Comparison of ENCODE assay signal across 20 cellular contexts in the genomic region with DNA sequence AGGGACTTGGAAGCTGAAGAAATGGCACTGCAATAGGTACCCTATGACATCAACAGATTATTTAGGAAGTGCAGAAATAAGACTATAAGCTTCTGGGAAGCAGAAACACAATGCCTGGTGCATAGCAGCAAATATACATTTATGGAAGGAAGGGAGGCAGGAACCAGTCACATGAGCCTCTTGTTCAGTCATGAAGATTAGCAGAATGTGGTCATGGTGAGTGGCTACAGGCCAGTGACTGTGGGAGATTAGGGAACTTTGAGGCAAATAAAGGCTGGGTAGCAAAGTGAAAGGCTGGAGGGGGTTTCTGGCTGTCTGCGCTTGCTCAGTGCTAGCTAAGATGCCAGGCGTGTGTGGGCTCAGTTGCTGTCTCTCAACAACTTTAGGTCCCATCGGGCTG.
DNase-seq lines count a peak whose midpoint lies in the region; ATAC-seq and TF ChIP-seq lines count a peak whose summit lies in the region.
"Had no signal": no experiment of that assay in that cellular context is flagged by ENCODE, and none has a peak within 500 bp of the region (broad histone marks: within the 10 kb centered on the region; RNA-seq: fewer than 3 reads in every experiment).

No MANE protein-coding gene starts in this region.

- no peak for TF ChIP-seq CTCF in fibroblast of the aortic adventitia (IDR thresholded peaks at IDR 0.05; ENCODE audit: insufficient read depth, low read length)

- DNase-seq in MV-4-11 (lab: John Stamatoyannopoulos, UW): peak; percentile 43
- peak; percentile 73 for DNase-seq in OCI-M1 (lab: John Stamatoyannopoulos, UW)
- DNase-seq in amniotic epithelial cell (ENCODE audit: low read depth): peak; percentile 27
- peak; percentile 25 for DNase-seq in fibroblast of the aortic adventitia (ENCODE audit: low read depth)
- DNase-seq in SHP77 treated with DMSO at 0.1 percent for 48 hours (lab: John Stamatoyannopoulos, UW): no peak
- no peak for DNase-seq in T-helper 1 cell
- no peak for DNase-seq in sciatic nerve (ENCODE audit: low spot score)
- DNase-seq: ACHN; BE2C; C1 segment of cervical spinal cord; Caco-2; CD4-positive, CD25-positive, alpha-beta regulatory T cell; CD8-positive, alpha-beta memory T cell; DMS79; GF-D8; GOT3; H7; HFFc6 had no signal

- intact Hi-C loops in sciatic nerve (cut with DNase I): no loop called here

- H3K4me3 ChIP-seq in fibroblast of the aortic adventitia (ENCODE audit: low read depth, low read length): no peak overlapping the region

- ATAC-seq in GM21737 (IDR thresholded peaks at IDR 0.05; ENCODE audit: unreplicated experiment) (no peak), sciatic nerve (no peak)
- ATAC-seq: HCT116 had no signal

Comparison
In these comparisons a context has a peak if more than half of its experiments do, and no peak if none do; other contexts are left out.
1. DNase-seq: peak in MV-4-11 (single experiment), OCI-M1 (single experiment), amniotic epithelial cell (single experiment) and fibroblast of the aortic adventitia (single experiment); none in SHP77 treated with DMSO at 0.1 percent for 48 hours (single experiment), T-helper 1 cell (0 of 5) and sciatic nerve (single experiment).